ENCODE assay signal across 21 cellular contexts in the genomic region with DNA sequence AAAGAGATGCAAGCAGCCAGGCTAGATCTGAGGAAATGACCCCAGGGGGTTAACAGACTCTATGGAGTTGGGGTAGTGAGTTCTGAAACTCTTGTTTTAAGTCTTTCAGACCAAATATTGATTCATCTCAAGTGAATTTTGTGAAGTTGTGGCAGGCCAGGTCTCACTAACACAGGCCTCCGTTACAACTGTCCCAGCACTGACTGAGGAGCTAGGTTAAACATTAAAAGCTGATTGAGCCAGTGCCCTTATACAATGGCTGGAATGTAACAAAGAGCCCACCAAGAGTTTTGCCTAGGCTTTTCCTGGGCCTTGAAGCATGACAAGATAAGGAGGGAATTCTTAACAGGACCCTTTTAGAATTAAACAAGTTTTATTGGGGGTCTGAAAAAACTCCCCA.
"Had no signal": no experiment of that assay in that cellular context is flagged by ENCODE, and none has a peak within 500 bp of the region (broad histone marks: within the 10 kb centered on the region; RNA-seq: fewer than 3 reads in every experiment).

No MANE protein-coding gene starts in this region.

- H3K27ac Mint-ChIP-seq: stimulated activated naive B cell treated with anti-CD40 and anti-IgM and Interleukin-4, amounts not matched to agents 10 μg/mL and 1 μg/mL and 100 μg/mL, for 72 hours; stimulated activated naive CD8-positive, alpha-beta T cell treated with anti-CD3 and anti-CD28 coated beads, Interleukin-15, amount 100 ng/mL, for 72 hours had no signal

- H3K4me3 Mint-ChIP-seq: central memory CD8-positive, alpha-beta T cell; naive thymus-derived CD8-positive, alpha-beta T cell; neural crest cell; stimulated activated naive B cell treated with anti-CD40 and anti-IgM and Interleukin-4, amounts not matched to agents 10 μg/mL and 1 μg/mL and 100 μg/mL, for 72 hours; stimulated activated naive CD8-positive, alpha-beta T cell treated with anti-CD3 and anti-CD28 coated beads, Interleukin-15, amount 100 ng/mL, for 72 hours had no signal

- H3K4me3 ChIP-seq: mucosa of descending colon, pancreas, prostate gland, sigmoid colon, skin epidermis, testis, tibial nerve had no signal

- H3K27ac ChIP-seq: pancreas, prostate gland, sigmoid colon, skin epidermis, testis, tibial nerve had no signal

- H3K4me1 Mint-ChIP-seq: central memory CD8-positive, alpha-beta T cell had no signal

- H3K4me1 ChIP-seq: pancreas, prostate gland, testis, tibial nerve had no signal

- H3K9me3 ChIP-seq: mucosa of descending colon, pancreas, prostate gland, sigmoid colon, testis, tibial nerve had no signal

- ATAC-seq: left colon; mucosa of descending colon; naive thymus-derived CD8-positive, alpha-beta T cell; pancreas; stimulated activated naive B cell treated with anti-CD40 and anti-IgM and Interleukin-4, amounts not matched to agents 10 μg/mL and 1 μg/mL and 100 μg/mL, for 72 hours; stimulated activated naive CD8-positive, alpha-beta T cell treated with anti-CD3 and anti-CD28 coated beads, Interleukin-15, amount 100 ng/mL, for 72 hours had no signal

- H3K36me3 ChIP-seq: pancreas, prostate gland, sigmoid colon, tibial nerve had no signal

- H3K27me3 ChIP-seq: pancreas, sigmoid colon, testis, tibial nerve had no signal

- DNase-seq: effector memory CD4-positive, alpha-beta T cell; erythroblast; glutamatergic neuron; islet precursor cell; left colon; mucosa of descending colon; naive thymus-derived CD8-positive, alpha-beta T cell; occipital lobe; pancreas; retina; sigmoid colon; stimulated activated CD4-positive, alpha-beta T cell treated with anti-CD3 and anti-CD28 coated beads, Interleukin-2, amount 100 ng/mL, for 24 hours; stimulated activated CD4-positive, alpha-beta T cell treated with anti-CD3 and anti-CD28 coated beads, Interleukin-4, amount 100 ng/mL, for 4 hours; stimulated activated naive B cell treated with anti-CD40 and anti-IgM and Interleukin-4, amounts not matched to agents 10 μg/mL and 1 μg/mL and 100 μg/mL, for 72 hours; stimulated activated naive CD8-positive, alpha-beta T cell treated with anti-CD3 and anti-CD28 coated beads, Interleukin-15, amount 100 ng/mL, for 72 hours; testis had no signal
